ENCODE assay signal across 11 cellular contexts in genomic region chr2:113219889-113220641, GRCh38. TPM values are rescaled to one million over a fixed set of nuclear protein-coding genes. Genes with fewer than 3 reads are reported as not detected.
DNase-seq lines count a peak whose midpoint lies in the region; ATAC-seq lines count a peak whose summit lies in the region.
"Had no signal": no experiment of that assay in that cellular context is flagged by ENCODE, and none has a peak within 500 bp of the region (broad histone marks: within the 10 kb centered on the region; RNA-seq: fewer than 3 reads in every experiment).

No MANE protein-coding gene starts in this region.

- H3K27me3 ChIP-seq in adipocyte (replicated peaks; ENCODE audit: control insufficient read depth, insufficient read depth, low read length) (no peaks in the 10 kb centered on the region), aorta (ENCODE audit: control insufficient read depth in 1 of 2, insufficient read depth in 2 of 2, low read length in 1 of 2) (no peaks in the 10 kb centered on the region)

- H3K4me1 ChIP-seq in adipocyte (ENCODE audit: control insufficient read depth, insufficient read depth, low read length): peaks cover 28% of the 10 kb centered on the region
- no peaks in the 10 kb centered on the region for H3K4me1 ChIP-seq in aorta (ENCODE audit: control insufficient read depth in 1 of 2, insufficient read depth in 2 of 2, low read length in 2 of 2)

- H3K9me3 ChIP-seq in adipocyte (ENCODE audit: control insufficient read depth, low read length): no peaks in the 10 kb centered on the region
- H3K9me3 ChIP-seq in aorta (ENCODE audit: control insufficient read depth, low read length): no peaks in the 10 kb centered on the region

- intact Hi-C loops in aorta (cut with DNase I): no loop called here

- H3K4me3 Mint-ChIP-seq in activated naive CD8-positive, alpha-beta T cell treated with anti-CD3 and anti-CD28 coated beads, Interleukin-2, amount 10 ng/mL, durations not matched to agents 7 days and 5 days: no peak overlapping the region
- no peak overlapping the region for H3K4me3 Mint-ChIP-seq in activated naive CD8-positive, alpha-beta T cell treated with anti-CD3 and anti-CD28 coated beads for 36 hours

- no peaks in the 10 kb centered on the region for H3K36me3 Mint-ChIP-seq in activated naive CD8-positive, alpha-beta T cell treated with anti-CD3 and anti-CD28 coated beads, Interleukin-2, amount 10 ng/mL, durations not matched to agents 7 days and 5 days
- peaks cover 2% of the 10 kb centered on the region for H3K36me3 Mint-ChIP-seq in activated naive CD8-positive, alpha-beta T cell treated with anti-CD3 and anti-CD28 coated beads for 36 hours

- DNase-seq in activated naive CD8-positive, alpha-beta T cell treated with anti-CD3 and anti-CD28 coated beads, Interleukin-2, amount 10 ng/mL, durations not matched to agents 7 days and 5 days: no peak
- no peak for DNase-seq in activated naive CD8-positive, alpha-beta T cell treated with anti-CD3 and anti-CD28 coated beads for 36 hours
- no peak for DNase-seq in adipocyte (ENCODE audit: low read depth)
- DNase-seq in iris pigment epithelial cell (ENCODE audit: low read depth): peak; percentile 53
- peak; percentile 81 to 90 for DNase-seq in aorta
- no peak for DNase-seq in NCI-H526 (lab: John Stamatoyannopoulos, UW)
- DNase-seq in activated effector memory CD4-positive, alpha-beta T cell treated with anti-CD3 and anti-CD28 coated beads, Interleukin-2, amount 50 U/mL, for 16 hours: no peak
- DNase-seq: caudate nucleus; stimulated activated CD8-positive, alpha-beta memory T cell treated with anti-CD3 and anti-CD28 coated beads, Interleukin-4, amount 100 ng/mL, for 48 hours had no signal

- no peaks in the 10 kb centered on the region for H3K9me3 Mint-ChIP-seq in activated naive CD8-positive, alpha-beta T cell treated with anti-CD3 and anti-CD28 coated beads, Interleukin-2, amount 10 ng/mL, durations not matched to agents 7 days and 5 days
- no peaks in the 10 kb centered on the region for H3K9me3 Mint-ChIP-seq in activated naive CD8-positive, alpha-beta T cell treated with anti-CD3 and anti-CD28 coated beads for 36 hours

- peaks cover 3% of the 10 kb centered on the region for H3K27me3 Mint-ChIP-seq in activated naive CD8-positive, alpha-beta T cell treated with anti-CD3 and anti-CD28 coated beads, Interleukin-2, amount 10 ng/mL, durations not matched to agents 7 days and 5 days
- H3K27me3 Mint-ChIP-seq in activated naive CD8-positive, alpha-beta T cell treated with anti-CD3 and anti-CD28 coated beads for 36 hours: no peaks in the 10 kb centered on the region

- peaks cover 27% of the 10 kb centered on the region for H3K4me1 Mint-ChIP-seq in activated naive CD8-positive, alpha-beta T cell treated with anti-CD3 and anti-CD28 coated beads, Interleukin-2, amount 10 ng/mL, durations not matched to agents 7 days and 5 days
- peaks cover 19% of the 10 kb centered on the region for H3K4me1 Mint-ChIP-seq in activated naive CD8-positive, alpha-beta T cell treated with anti-CD3 and anti-CD28 coated beads for 36 hours

- no peaks in the 10 kb centered on the region for H3K36me3 ChIP-seq in adipocyte (ENCODE audit: control insufficient read depth, insufficient read depth, low read length, severe bottlenecking)
- no peaks in the 10 kb centered on the region for H3K36me3 ChIP-seq in aorta (ENCODE audit: control insufficient read depth in 1 of 2, insufficient read depth in 2 of 2, low read length in 1 of 2)

- 66 to 87% methylated on average over 6 of the region's 6 CpGs for WGBS in aorta, 2 donors

- POLR2A ChIA-PET in activated naive CD8-positive, alpha-beta T cell treated with anti-CD3 and anti-CD28 coated beads, Interleukin-2, amount 10 ng/mL, durations not matched to agents 7 days and 5 days (lab: Charles Lee): no interaction called here

- H3K27ac ChIP-seq in aorta (ENCODE audit: low read depth in 1 of 2, low read length in 2 of 2): no peak overlapping the region

- peak overlapping the region; percentile 15 for H3K9ac ChIP-seq in adipocyte (ENCODE audit: low read length)

- peak overlapping the region; percentile 31 for H3K27ac Mint-ChIP-seq in activated naive CD8-positive, alpha-beta T cell treated with anti-CD3 and anti-CD28 coated beads, Interleukin-2, amount 10 ng/mL, durations not matched to agents 7 days and 5 days
- H3K27ac Mint-ChIP-seq in activated naive CD8-positive, alpha-beta T cell treated with anti-CD3 and anti-CD28 coated beads for 36 hours: no peak overlapping the region

- ATAC-seq in activated naive CD8-positive, alpha-beta T cell treated with anti-CD3 and anti-CD28 coated beads, Interleukin-2, amount 10 ng/mL, durations not matched to agents 7 days and 5 days (ENCODE audit: low read depth): peak; percentile 49
- peak; percentile 49 for ATAC-seq in aorta (ENCODE audit: low FRiP score)
- no peak for ATAC-seq in GM18867 (IDR thresholded peaks at IDR 0.05; ENCODE audit: unreplicated experiment)

- H3K4me3 ChIP-seq in adipocyte (ENCODE audit: low read length): no peak overlapping the region
- no peak overlapping the region for H3K4me3 ChIP-seq in aorta (ENCODE audit: low read length in 2 of 2)
- H3K4me3 ChIP-seq: SK-N-MC had no signal

RNA-seq across cellular contexts. Expression of gene PSD4, which starts 46.3 kb away (rescaled TPM):
- 100 to 1,000 TPM; 361 to 385 TPM for total RNA-seq in activated naive CD8-positive, alpha-beta T cell treated with anti-CD3 and anti-CD28 coated beads, Interleukin-2, amount 10 ng/mL, durations not matched to agents 7 days and 5 days
- 100 to 1,000 TPM; 194 to 198 TPM for total RNA-seq in activated naive CD8-positive, alpha-beta T cell treated with anti-CD3 and anti-CD28 coated beads for 36 hours
- 10 to 100 TPM in 1 of 2 donors, 1 to 10 TPM in 1; 9.5 to 17.8 TPM for total RNA-seq in aorta
- polyA plus RNA-seq in aorta: 1 to 10 TPM in 1 of 2 donors, under 1 TPM in 1; 0.79 to 3.5 TPM

RNA-seq across cellular contexts. Expression of gene PAX8, which starts 58.7 kb away (rescaled TPM):
- total RNA-seq in activated naive CD8-positive, alpha-beta T cell treated with anti-CD3 and anti-CD28 coated beads, Interleukin-2, amount 10 ng/mL, durations not matched to agents 7 days and 5 days: 1 to 10 TPM; 2.5 to 3.2 TPM
- 1 to 10 TPM; 2.0 to 2.3 TPM for total RNA-seq in activated naive CD8-positive, alpha-beta T cell treated with anti-CD3 and anti-CD28 coated beads for 36 hours
- under 1 TPM; 0.45 to 0.87 TPM for total RNA-seq in aorta
- polyA plus RNA-seq in aorta: under 1 TPM in 1 of 2 donors, not detected in 1; 1.00 TPM

Comparison
In these comparisons a context has a peak if more than half of its experiments do, and no peak if none do; other contexts are left out.
1. DNase-seq: peak in iris pigment epithelial cell (single experiment) and aorta (2 of 2); none in activated naive CD8-positive, alpha-beta T cell treated with anti-CD3 and anti-CD28 coated beads, Interleukin-2, amount 10 ng/mL, durations not matched to agents 7 days and 5 days (single experiment), activated naive CD8-positive, alpha-beta T cell treated with anti-CD3 and anti-CD28 coated beads for 36 hours (single experiment), adipocyte (single experiment), NCI-H526 (0 of 2) and activated effector memory CD4-positive, alpha-beta T cell treated with anti-CD3 and anti-CD28 coated beads, Interleukin-2, amount 50 U/mL, for 16 hours (single experiment).
2. RNA of gene PSD4, which starts 46.3 kb away (total RNA-seq): 361 to 385 TPM in activated naive CD8-positive, alpha-beta T cell treated with anti-CD3 and anti-CD28 coated beads, Interleukin-2, amount 10 ng/mL, durations not matched to agents 7 days and 5 days and 194 to 198 TPM in activated naive CD8-positive, alpha-beta T cell treated with anti-CD3 and anti-CD28 coated beads for 36 hours; 9.5 to 17.8 TPM in aorta; every median in the first group is over 10 times any median in the second.